In the genomic region with DNA sequence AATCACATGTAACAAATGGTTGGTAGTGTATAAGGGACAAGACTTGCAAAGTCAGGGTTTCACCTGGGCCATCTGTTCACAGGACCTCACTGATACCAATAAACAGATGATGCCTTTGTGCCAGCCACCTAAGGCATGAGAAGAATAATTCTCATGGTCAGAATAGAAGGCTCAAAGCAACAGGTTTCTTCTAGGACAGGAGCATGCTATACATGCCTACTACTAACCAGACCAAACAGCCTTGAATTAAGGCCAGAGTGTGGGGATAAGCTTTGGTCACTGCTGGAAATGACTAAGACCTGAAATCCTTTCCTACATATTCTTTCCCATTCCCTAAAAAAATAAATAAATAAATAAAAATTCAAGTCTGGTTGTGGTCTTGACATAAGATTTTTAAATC, we compare ENCODE assay signal across 20 cellular contexts.
DNase-seq lines count a peak whose midpoint lies in the region; ATAC-seq lines count a peak whose summit lies in the region.
"Had no signal": no experiment of that assay in that cellular context is flagged by ENCODE, and none has a peak within 500 bp of the region (broad histone marks: within the 10 kb centered on the region; RNA-seq: fewer than 3 reads in every experiment).

No MANE protein-coding gene starts in this region.

- H3K36me3 Mint-ChIP-seq in effector memory CD8-positive, alpha-beta T cell (ENCODE audit: insufficient read depth) = peaks cover 20% of the 10 kb centered on the region

- no peak overlapping the region for H3K4me3 Mint-ChIP-seq in effector memory CD8-positive, alpha-beta T cell
- H3K4me3 Mint-ChIP-seq: CD4-positive, CD25-positive, alpha-beta regulatory T cell; CD8-positive, alpha-beta T cell; HFFc6 had no signal

- no peaks in the 10 kb centered on the region for H3K9me3 ChIP-seq in HUES48 (ENCODE audit: control insufficient read depth, insufficient read depth, low read length)
- H3K9me3 ChIP-seq: BE2C, Caco-2 had no signal

- H3K27me3 Mint-ChIP-seq in effector memory CD8-positive, alpha-beta T cell = no peaks in the 10 kb centered on the region
- H3K27me3 Mint-ChIP-seq: CD4-positive, CD25-positive, alpha-beta regulatory T cell had no signal

- H3K27ac ChIP-seq in HUES48 (ENCODE audit: low read depth, low read length) (peak overlapping the region; percentile 65), substantia nigra (ENCODE audit: low read depth, low read length, poor library complexity, severe bottlenecking) (no peak overlapping the region)
- H3K27ac ChIP-seq: 22Rv1, C4-2B, GM23248 had no signal

- peaks cover 29% of the 10 kb centered on the region for H3K4me1 ChIP-seq in HUES48 (ENCODE audit: control insufficient read depth, insufficient read depth, low read length)
- H3K4me1 ChIP-seq: BE2C, Caco-2 had no signal

- no peak overlapping the region for H3K27ac Mint-ChIP-seq in effector memory CD8-positive, alpha-beta T cell
- H3K27ac Mint-ChIP-seq: CD4-positive, CD25-positive, alpha-beta regulatory T cell; CD8-positive, alpha-beta T cell; HFFc6 had no signal

- no peaks in the 10 kb centered on the region for H3K9me3 Mint-ChIP-seq in effector memory CD8-positive, alpha-beta T cell
- H3K9me3 Mint-ChIP-seq: CD4-positive, CD25-positive, alpha-beta regulatory T cell; CD8-positive, alpha-beta T cell; H9; HFFc6 had no signal

- no peak for ATAC-seq in effector memory CD8-positive, alpha-beta T cell (replicated peaks)
- ATAC-seq: CD8-positive, alpha-beta T cell; HCT116 had no signal

- H3K4me3 ChIP-seq in HUES48 (ENCODE audit: low read depth, low read length) = no peak overlapping the region
- H3K4me3 ChIP-seq: GM23248 had no signal

- peak; percentile 62 for DNase-seq in DMS 273 (lab: John Stamatoyannopoulos, UW; ENCODE audit: unreplicated experiment)
- no peak for DNase-seq in DMS 273 treated with DMSO at 0.1 percent for 48 hours (lab: John Stamatoyannopoulos, UW)
- peak; percentile 14 for DNase-seq in iris pigment epithelial cell (ENCODE audit: low read depth)
- no peak for DNase-seq in DMS79 (lab: John Stamatoyannopoulos, UW)
- no peak for DNase-seq in effector memory CD8-positive, alpha-beta T cell
- no peak for DNase-seq in substantia nigra (lab: John Stamatoyannopoulos, UW)
- DNase-seq: AML-193; BE2C; Caco-2; CD4-positive, CD25-positive, alpha-beta regulatory T cell; CD8-positive, alpha-beta T cell; DMS53; DND-41; GM23248; H9; HFFc6 had no signal

- H3K27me3 ChIP-seq in HUES48 (ENCODE audit: control insufficient read depth, insufficient read depth, low read length) = no peaks in the 10 kb centered on the region
- H3K27me3 ChIP-seq: BE2C had no signal

- no peak overlapping the region for H3K9ac ChIP-seq in HUES48 (ENCODE audit: low read depth, low read length)
- H3K9ac ChIP-seq: GM23248 had no signal

- peaks cover 57% of the 10 kb centered on the region for H3K36me3 ChIP-seq in HUES48 (ENCODE audit: control insufficient read depth, insufficient read depth, low read length)

- H3K4me1 Mint-ChIP-seq in effector memory CD8-positive, alpha-beta T cell (ENCODE audit: low read depth in 2 of 2) = peaks cover 7 to 28% of the 10 kb centered on the region in 2 donors

Comparison
In these comparisons a context has a peak if more than half of its experiments do, and no peak if none do; other contexts are left out.
1. DNase-seq: peak in DMS 273 (single experiment) and iris pigment epithelial cell (single experiment); none in DMS 273 treated with DMSO at 0.1 percent for 48 hours (single experiment), DMS79 (single experiment), effector memory CD8-positive, alpha-beta T cell (0 of 3) and substantia nigra (0 of 49).